Comparison of ENCODE assay signal across 13 cellular contexts in the genomic region with DNA sequence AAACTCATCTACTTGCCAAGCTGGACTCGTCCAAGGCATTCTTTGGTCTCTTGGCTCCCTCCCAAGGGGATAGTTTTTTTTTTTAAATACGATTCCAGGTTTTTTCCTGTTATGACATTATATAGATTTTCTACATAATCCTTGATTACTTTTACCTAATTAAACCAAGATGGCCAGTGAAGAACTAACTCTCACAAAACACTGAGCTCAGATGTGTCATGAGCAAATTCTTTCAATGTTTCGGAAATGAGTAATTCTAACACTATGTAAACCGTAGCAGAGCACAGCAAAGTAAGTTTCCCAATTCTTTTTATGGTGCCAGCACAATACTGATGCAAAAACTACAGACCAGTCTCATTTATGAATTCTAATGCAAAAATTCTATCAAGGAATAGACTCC. TPM values are rescaled to one million over a fixed set of nuclear protein-coding genes. Genes with fewer than 3 reads are reported as not detected.
DNase-seq lines count a peak whose midpoint lies in the region; ATAC-seq, FAIRE-seq and TF ChIP-seq lines count a peak whose summit lies in the region.
"Had no signal": no experiment of that assay in that cellular context is flagged by ENCODE, and none has a peak within 500 bp of the region (broad histone marks: within the 10 kb centered on the region; RNA-seq: fewer than 3 reads in every experiment).

No MANE protein-coding gene starts in this region.

- H3K27me3 Mint-ChIP-seq in astrocyte (ENCODE audit: low read depth, unreplicated experiment) = peaks cover 2% of the 10 kb centered on the region
- H3K27me3 Mint-ChIP-seq: activated B cell treated with CpG ODN at 0.5 μM for 24 hours had no signal

- no peak for TF ChIP-seq CTCF in AG09309 (IDR thresholded peaks at IDR 0.05; ENCODE audit: control insufficient read depth, insufficient read depth, low read depth, low read length, missing control alignments)
- no peak for TF ChIP-seq CTCF in HFF-Myc (IDR thresholded peaks at IDR 0.05; ENCODE audit: low read depth, low read length, missing control alignments)
- no peak for TF ChIP-seq CTCF in astrocyte (IDR thresholded peaks at IDR 0.05; ENCODE audit: insufficient read depth, low read depth, low read length)

- peaks cover 12% of the 10 kb centered on the region for H3K4me1 ChIP-seq in astrocyte (ENCODE audit: insufficient read depth, low read length)

- H3K27ac Mint-ChIP-seq in astrocyte (ENCODE audit: unreplicated experiment) = peak overlapping the region; percentile 92
- H3K27ac Mint-ChIP-seq: activated B cell treated with CpG ODN at 0.5 μM for 24 hours had no signal

- no peaks in the 10 kb centered on the region for H3K27me3 ChIP-seq in astrocyte (ENCODE audit: insufficient read depth, low read length)
- H3K27me3 ChIP-seq: body of pancreas had no signal

- no peaks in the 10 kb centered on the region for H3K9me3 ChIP-seq in astrocyte (ENCODE audit: insufficient read depth, low read depth, low read length)
- H3K9me3 ChIP-seq: body of pancreas had no signal

- H3K27ac ChIP-seq in astrocyte (ENCODE audit: low read depth, low read length) = peak overlapping the region; percentile 52
- H3K27ac ChIP-seq: body of pancreas had no signal

- peaks cover 6% of the 10 kb centered on the region for H3K36me3 ChIP-seq in astrocyte (ENCODE audit: insufficient read depth, low read length)

- H3K4me3 ChIP-seq in AG09309 (ENCODE audit: control insufficient read depth, low read depth, low read length) (no peak overlapping the region), HFF-Myc (replicated peaks; ENCODE audit: low read depth, low read length) (peak overlapping the region; percentile 98), astrocyte (ENCODE audit: insufficient read depth, low read depth, low read length) (peak overlapping the region; percentile 17)
- H3K4me3 ChIP-seq: body of pancreas had no signal

- no peak overlapping the region for H2AFZ ChIP-seq in astrocyte (ENCODE audit: low read depth, low read length)

- peaks cover 17% of the 10 kb centered on the region for H3K36me3 Mint-ChIP-seq in astrocyte (ENCODE audit: low read depth, unreplicated experiment)

- peak overlapping the region; percentile 96 for H3K4me3 Mint-ChIP-seq in astrocyte (ENCODE audit: unreplicated experiment)

- no peak for ATAC-seq in HG02678 (IDR thresholded peaks at IDR 0.05; ENCODE audit: unreplicated experiment)
- no peak for ATAC-seq in HG02610 (IDR thresholded peaks at IDR 0.05; ENCODE audit: unreplicated experiment)
- ATAC-seq: body of pancreas had no signal

- H3K9ac ChIP-seq in astrocyte (ENCODE audit: low read length) = no peak overlapping the region

- peak overlapping the region; percentile 91 for H3K4me2 ChIP-seq in astrocyte (ENCODE audit: low read length)

- H4K20me1 ChIP-seq in astrocyte (ENCODE audit: insufficient read depth, low read length) = peaks cover 4% of the 10 kb centered on the region

- H3K79me2 ChIP-seq in astrocyte (ENCODE audit: insufficient read depth, low read length) = peaks cover 35% of the 10 kb centered on the region

- DNase-seq in AG09309 (ENCODE audit: low read depth) (peak; percentile 83), HFF-Myc (ENCODE audit: extremely low read depth, low read depth) (peak; percentile 79), astrocyte (ENCODE audit: low read depth) (peak; percentile 80), kidney glomerular epithelial cell (lab: John Stamatoyannopoulos, UW) (peak; percentile 5), pons (ENCODE audit: low spot score) (no peak)
- no peak for DNase-seq in activated CD4-positive, CD25-positive, alpha-beta regulatory T cell (lab: John Stamatoyannopoulos, UW)
- DNase-seq: activated B cell treated with CpG ODN at 0.5 μM for 24 hours, body of pancreas, DMS 273 treated with DMSO at 0.1 percent for 48 hours, head of caudate nucleus, nucleus accumbens had no signal

- peaks cover 6% of the 10 kb centered on the region for H3K9me3 Mint-ChIP-seq in astrocyte (ENCODE audit: unreplicated experiment)
- H3K9me3 Mint-ChIP-seq: activated B cell treated with CpG ODN at 0.5 μM for 24 hours had no signal

- peaks cover 17% of the 10 kb centered on the region for H3K4me1 Mint-ChIP-seq in astrocyte (ENCODE audit: low read depth, unreplicated experiment)

- FAIRE-seq in astrocyte (lab: Jason Lieb, UNC) = peak; percentile 56

RNA-seq across cellular contexts. Expression of gene ZNF23, which starts 1.8 kb away (rescaled TPM):
- 10.9 and 12.4 TPM in 2 replicates for total RNA-seq in astrocyte

RNA-seq across cellular contexts. Expression of gene TLE7, which starts 18.4 kb away (rescaled TPM):
- total RNA-seq in astrocyte = not detected in 2 replicates
- total RNA-seq: activated B cell treated with CpG ODN at 0.5 μM for 24 hours, body of pancreas had no signal

RNA-seq across cellular contexts. Expression of gene ZNF19, which starts 28.9 kb away (rescaled TPM):
- 2.8 and 2.9 TPM in 2 replicates for total RNA-seq in astrocyte

Comparison
In these comparisons a context has a peak if more than half of its experiments do, and no peak if none do; other contexts are left out.
1. DNase-seq: peak in AG09309 (single experiment), HFF-Myc (single experiment), astrocyte (single experiment) and kidney glomerular epithelial cell (single experiment); none in activated CD4-positive, CD25-positive, alpha-beta regulatory T cell (0 of 4) and pons (single experiment).